ENCODE assay signal across 10 cellular contexts in the genomic region with DNA sequence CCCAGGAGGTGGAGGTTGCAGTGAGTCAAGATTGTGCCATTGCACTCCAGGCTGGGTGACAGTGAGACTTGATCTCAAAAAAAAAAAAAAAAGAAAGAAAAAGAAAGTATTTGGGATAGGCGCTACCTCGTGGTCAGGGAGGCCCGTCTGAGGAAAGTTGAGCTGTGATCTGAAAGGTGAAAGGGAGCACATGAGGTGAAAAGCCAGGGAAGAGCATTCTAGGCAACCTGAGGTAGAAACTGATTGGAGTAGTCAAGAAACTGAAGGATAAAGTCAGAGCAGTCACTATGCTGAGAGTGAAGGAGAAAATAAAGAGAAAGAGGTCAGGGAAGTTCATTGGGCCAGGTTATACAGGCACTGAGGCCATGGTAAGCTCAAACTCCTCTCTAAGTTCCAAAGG.
"Had no signal": no experiment of that assay in that cellular context is flagged by ENCODE, and none has a peak within 500 bp of the region (broad histone marks: within the 10 kb centered on the region; RNA-seq: fewer than 3 reads in every experiment).

No MANE protein-coding gene starts in this region.

- H3K27ac ChIP-seq: transverse colon had no signal

- H3K4me1 ChIP-seq: transverse colon had no signal

- ATAC-seq: activated naive CD8-positive, alpha-beta T cell treated with anti-CD3 and anti-CD28 coated beads, Interleukin-2, amount 50 U/mL, for 24 hours; SK-N-SH treated with all-trans-retinoic acid at 6 μM for 48 hours had no signal

- H3K9me3 ChIP-seq: transverse colon had no signal

- H3K9me3 Mint-ChIP-seq: activated naive CD8-positive, alpha-beta T cell treated with anti-CD3 and anti-CD28 coated beads, Interleukin-2, amount 50 U/mL, for 24 hours; activated T-helper 1 cell treated with anti-CD3 and anti-CD28 coated beads, Interleukin-12 subunit alpha, Interleukin-12 subunit beta, Interleukin-2, Interleukin-4 antibody, amounts not matched to agents 30 ng/mL and 10 ng/mL and 1 ng/mL, durations not matched to agents 14 hours and 24 hours and 36 hours; endodermal cell had no signal

- H3K4me3 Mint-ChIP-seq: activated naive CD8-positive, alpha-beta T cell treated with anti-CD3 and anti-CD28 coated beads, Interleukin-2, amount 50 U/mL, for 24 hours; activated T-helper 1 cell treated with anti-CD3 and anti-CD28 coated beads, Interleukin-12 subunit alpha, Interleukin-12 subunit beta, Interleukin-2, Interleukin-4 antibody, amounts not matched to agents 30 ng/mL and 10 ng/mL and 1 ng/mL, durations not matched to agents 14 hours and 24 hours and 36 hours; endodermal cell had no signal

- H3K27me3 Mint-ChIP-seq: activated naive CD8-positive, alpha-beta T cell treated with anti-CD3 and anti-CD28 coated beads, Interleukin-2, amount 50 U/mL, for 24 hours had no signal

- H3K4me1 Mint-ChIP-seq: endodermal cell had no signal

- DNase-seq: activated naive CD8-positive, alpha-beta T cell treated with anti-CD3 and anti-CD28 coated beads, Interleukin-2, amount 50 U/mL, for 24 hours; dermis blood vessel endothelial cell; endodermal cell; erythroblast; SHP77; stimulated activated CD4-positive, alpha-beta T cell treated with anti-CD3 and anti-CD28 coated beads, Interleukin-15, amount 100 ng/mL, for 24 hours; stimulated activated CD4-positive, alpha-beta T cell treated with anti-CD3 and anti-CD28 coated beads, Interleukin-4, amount 100 ng/mL, for 4 hours; transverse colon had no signal

- H3K27ac Mint-ChIP-seq: activated naive CD8-positive, alpha-beta T cell treated with anti-CD3 and anti-CD28 coated beads, Interleukin-2, amount 50 U/mL, for 24 hours had no signal

- H3K4me3 ChIP-seq: transverse colon had no signal

- H3K27me3 ChIP-seq: transverse colon had no signal
